In genomic region chr2:37080674-37081073, GRCh38 we compare ENCODE assay signal across 13 cellular contexts. TPM values are rescaled to one million over a fixed set of nuclear protein-coding genes. Genes with fewer than 3 reads are reported as not detected.
DNase-seq lines count a peak whose midpoint lies in the region; ATAC-seq, FAIRE-seq and TF ChIP-seq lines count a peak whose summit lies in the region.
"Had no signal": no experiment of that assay in that cellular context is flagged by ENCODE, and none has a peak within 500 bp of the region (broad histone marks: within the 10 kb centered on the region; RNA-seq: fewer than 3 reads in every experiment).

No MANE protein-coding gene starts in this region.

- H3K4me3 Mint-ChIP-seq in T-helper 1 cell treated with Interleukin-12 subunit alpha and Interleukin-12 subunit beta and Interleukin-4 antibody, amounts not matched to agents 30 μg/mL and 1 μg/mL, for 36 hours: peak overlapping the region; percentile 45
- H3K4me3 Mint-ChIP-seq in IgD-negative memory B cell: peak overlapping the region in 3 of 4 donors; percentile 63 to 87 (median 84)
- no peak overlapping the region for H3K4me3 Mint-ChIP-seq in activated T-helper 17 cell treated with anti-CD3 and anti-CD28 coated beads, Interleukin-2, amount 50 U/mL, for 72 hours
- H3K4me3 Mint-ChIP-seq in naive thymus-derived CD8-positive, alpha-beta T cell: peak overlapping the region in 9 of 10 donors; percentile 52 to 79 (median 71)

- H3K4me1 Mint-ChIP-seq in T-helper 1 cell treated with Interleukin-12 subunit alpha and Interleukin-12 subunit beta and Interleukin-4 antibody, amounts not matched to agents 30 μg/mL and 1 μg/mL, for 36 hours (ENCODE audit: low read depth): peaks cover 37% of the 10 kb centered on the region
- H3K4me1 Mint-ChIP-seq in IgD-negative memory B cell: peaks cover 25 to 52% (median 37%) of the 10 kb centered on the region in 3 donors
- H3K4me1 Mint-ChIP-seq in activated T-helper 17 cell treated with anti-CD3 and anti-CD28 coated beads, Interleukin-2, amount 50 U/mL, for 72 hours: peaks cover 31% of the 10 kb centered on the region
- peaks cover 5 to 62% (median 21%) of the 10 kb centered on the region in 4 donors for H3K4me1 Mint-ChIP-seq in naive thymus-derived CD8-positive, alpha-beta T cell

- POLR2A ChIA-PET in naive thymus-derived CD8-positive, alpha-beta T cell (lab: Charles Lee): no interaction called here

- H3K27ac ChIP-seq in foreskin keratinocyte: no peak overlapping the region
- H3K27ac ChIP-seq: A549, pancreas had no signal

- TF ChIP-seq CTCF in D721Med (IDR thresholded peaks at IDR 0.05; ENCODE audit: insufficient read depth, missing control alignments) (no peak), foreskin keratinocyte (conservative IDR thresholded peaks at IDR 0.05) (no peak)

- no peak for FAIRE-seq in D721Med (lab: Jason Lieb, UNC)
- FAIRE-seq: A549, pancreas had no signal

- no peak for ATAC-seq in activated T-helper 17 cell treated with anti-CD3 and anti-CD28 coated beads, Interleukin-2, amount 50 U/mL, for 72 hours (replicated peaks)
- no peak for ATAC-seq in naive thymus-derived CD8-positive, alpha-beta T cell
- ATAC-seq in foreskin keratinocyte: no peak
- ATAC-seq: A549, pancreas had no signal

- no peak for DNase-seq in T-helper 1 cell
- peak in 1 of 10 donors; percentile 13 for DNase-seq in naive thymus-derived CD8-positive, alpha-beta T cell
- DNase-seq in iPS-NIHi7 (ENCODE audit: extremely low spot score): no peak
- DNase-seq in D721Med (ENCODE audit: insufficient read length, low spot score): no peak
- DNase-seq in foreskin keratinocyte: no peak
- DNase-seq: activated CD4-positive, CD25-positive, alpha-beta regulatory T cell treated with anti-CD3 and anti-CD28 coated beads, Interleukin-2, amount 50 U/mL, for 72 hours; NCI-H187; NCI-H774; pancreas had no signal

- H3K27me3 Mint-ChIP-seq in T-helper 1 cell treated with Interleukin-12 subunit alpha and Interleukin-12 subunit beta and Interleukin-4 antibody, amounts not matched to agents 30 μg/mL and 1 μg/mL, for 36 hours (ENCODE audit: low read depth): no peaks in the 10 kb centered on the region
- no peaks in the 10 kb centered on the region for H3K27me3 Mint-ChIP-seq in IgD-negative memory B cell
- no peaks in the 10 kb centered on the region for H3K27me3 Mint-ChIP-seq in activated T-helper 17 cell treated with anti-CD3 and anti-CD28 coated beads, Interleukin-2, amount 50 U/mL, for 72 hours
- no peaks in the 10 kb centered on the region for H3K27me3 Mint-ChIP-seq in naive thymus-derived CD8-positive, alpha-beta T cell

- H3K36me3 Mint-ChIP-seq in T-helper 1 cell treated with Interleukin-12 subunit alpha and Interleukin-12 subunit beta and Interleukin-4 antibody, amounts not matched to agents 30 μg/mL and 1 μg/mL, for 36 hours (ENCODE audit: low read depth): peaks cover 36% of the 10 kb centered on the region
- H3K36me3 Mint-ChIP-seq in IgD-negative memory B cell: peaks cover 16% of the 10 kb centered on the region
- peaks cover 66% of the 10 kb centered on the region for H3K36me3 Mint-ChIP-seq in activated T-helper 17 cell treated with anti-CD3 and anti-CD28 coated beads, Interleukin-2, amount 50 U/mL, for 72 hours (ENCODE audit: low read depth)
- peaks cover 4 to 40% (median 23%) of the 10 kb centered on the region in 3 donors for H3K36me3 Mint-ChIP-seq in naive thymus-derived CD8-positive, alpha-beta T cell

- H3K27me3 ChIP-seq in foreskin keratinocyte: no peaks in the 10 kb centered on the region
- H3K27me3 ChIP-seq: pancreas had no signal

- H3K27ac Mint-ChIP-seq in T-helper 1 cell treated with Interleukin-12 subunit alpha and Interleukin-12 subunit beta and Interleukin-4 antibody, amounts not matched to agents 30 μg/mL and 1 μg/mL, for 36 hours: no peak overlapping the region
- peak overlapping the region; percentile 76 to 82 (median 76) for H3K27ac Mint-ChIP-seq in IgD-negative memory B cell
- peak overlapping the region; percentile 65 for H3K27ac Mint-ChIP-seq in activated T-helper 17 cell treated with anti-CD3 and anti-CD28 coated beads, Interleukin-2, amount 50 U/mL, for 72 hours
- H3K27ac Mint-ChIP-seq in naive thymus-derived CD8-positive, alpha-beta T cell: peak overlapping the region in 9 of 10 donors; percentile 47 to 84 (median 77)

- H3K9me3 Mint-ChIP-seq in T-helper 1 cell treated with Interleukin-12 subunit alpha and Interleukin-12 subunit beta and Interleukin-4 antibody, amounts not matched to agents 30 μg/mL and 1 μg/mL, for 36 hours: no peaks in the 10 kb centered on the region
- H3K9me3 Mint-ChIP-seq in IgD-negative memory B cell: no peaks in the 10 kb centered on the region
- H3K9me3 Mint-ChIP-seq in activated T-helper 17 cell treated with anti-CD3 and anti-CD28 coated beads, Interleukin-2, amount 50 U/mL, for 72 hours: peaks cover 3% of the 10 kb centered on the region
- no peaks in the 10 kb centered on the region for H3K9me3 Mint-ChIP-seq in naive thymus-derived CD8-positive, alpha-beta T cell

- peaks cover 6% of the 10 kb centered on the region for H3K4me1 ChIP-seq in foreskin keratinocyte

RNA-seq across cellular contexts. Expression of gene HEATR5B, which starts 3.5 kb away (rescaled TPM):
- polyA plus RNA-seq in IgD-negative memory B cell (11.0 TPM), foreskin keratinocyte (1.7 and 2.0 TPM in 2 replicates)
- 10 to 100 TPM; 23.2 to 23.9 TPM for total RNA-seq in activated T-helper 17 cell treated with anti-CD3 and anti-CD28 coated beads, Interleukin-2, amount 50 U/mL, for 72 hours
- total RNA-seq in naive thymus-derived CD8-positive, alpha-beta T cell: 10 to 100 TPM; 36.6 to 40.2 TPM
- 10 to 100 TPM in 1 of 3 donors, 1 to 10 TPM in 2; 5.1 to 10.1 (median 7.1) TPM for polyA plus RNA-seq in naive thymus-derived CD8-positive, alpha-beta T cell
- total RNA-seq in foreskin keratinocyte: 11.5 and 11.7 TPM in 2 replicates

RNA-seq across cellular contexts. Expression of gene GPATCH11, which starts 3.6 kb away (rescaled TPM):
- polyA plus RNA-seq in IgD-negative memory B cell (19.6 TPM), foreskin keratinocyte (2.2 and 3.2 TPM in 2 replicates)
- total RNA-seq in activated T-helper 17 cell treated with anti-CD3 and anti-CD28 coated beads, Interleukin-2, amount 50 U/mL, for 72 hours: 10 to 100 TPM; 12.4 to 17.9 TPM
- total RNA-seq in naive thymus-derived CD8-positive, alpha-beta T cell: 10 to 100 TPM; 15.3 to 16.8 TPM
- polyA plus RNA-seq in naive thymus-derived CD8-positive, alpha-beta T cell: 1 to 10 TPM; 6.7 to 9.6 (median 9.5) TPM
- total RNA-seq in foreskin keratinocyte: 5.6 and 7.4 TPM in 2 replicates
